Comparison of ENCODE assay signal across 10 cellular contexts in the genomic region with DNA sequence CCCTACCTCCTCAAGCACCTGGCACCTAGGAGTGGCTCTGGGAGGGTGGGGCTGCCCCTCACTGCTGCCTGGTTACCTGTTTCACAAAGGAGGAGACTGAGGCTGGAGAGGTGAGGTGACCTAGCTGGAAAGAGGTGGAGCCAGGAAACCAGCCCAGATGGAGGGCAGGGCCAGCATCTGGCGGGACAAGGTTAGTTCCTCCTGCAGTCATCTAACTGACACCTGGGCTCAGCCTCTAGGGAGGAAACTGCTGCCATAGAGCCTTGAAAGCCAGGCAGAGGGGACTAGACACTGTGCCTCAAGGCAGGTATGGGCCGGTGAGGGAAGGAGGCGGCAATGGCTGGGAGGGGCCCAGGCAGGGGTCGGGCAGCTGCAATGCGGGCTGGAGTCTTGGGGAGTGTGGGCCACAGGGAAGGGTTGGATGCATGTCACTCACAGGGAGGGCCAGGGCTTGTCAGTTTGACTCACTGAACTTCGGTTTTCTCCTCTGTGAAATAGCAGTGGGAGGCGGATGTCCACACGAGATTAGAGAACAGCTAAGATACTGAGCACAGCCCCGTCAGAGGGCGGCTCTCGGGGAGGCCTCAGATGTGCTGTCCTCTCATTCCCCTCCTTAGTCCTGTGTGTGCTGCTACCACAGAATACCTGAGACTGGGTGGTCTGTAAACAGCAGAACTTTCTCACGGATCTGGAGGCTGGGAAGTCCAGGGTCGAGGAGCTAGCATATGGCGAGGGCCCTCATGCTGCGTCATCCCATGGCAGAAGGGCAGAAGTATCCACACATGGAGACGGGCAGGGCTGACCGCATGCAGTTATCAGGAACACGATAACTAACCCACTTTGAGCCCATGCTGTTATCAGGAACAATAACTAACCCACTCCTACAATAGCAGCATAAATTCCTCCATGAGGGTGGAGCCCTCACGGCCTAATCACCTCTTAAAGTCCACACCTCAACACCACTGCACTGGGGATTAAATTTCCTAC. TPM values are rescaled to one million over a fixed set of nuclear protein-coding genes. Genes with fewer than 3 reads are reported as not detected.
A peak's percentile ranks its signal among the peaks of the same experiment; 100 is the strongest.
DNase-seq lines count a peak whose midpoint lies in the region; ATAC-seq and TF ChIP-seq lines count a peak whose summit lies in the region.
"Had no signal": no experiment of that assay in that cellular context is flagged by ENCODE, and none has a peak within 500 bp of the region (broad histone marks: within the 10 kb centered on the region; RNA-seq: fewer than 3 reads in every experiment).

No MANE protein-coding gene starts in this region.

- H3K27ac Mint-ChIP-seq in activated CD4-positive, alpha-beta T cell treated with anti-CD3 and anti-CD28 coated beads, Interleukin-2, amount 10 ng/mL, durations not matched to agents 7 days and 5 days = peak overlapping the region; percentile 90
- no peak overlapping the region for H3K27ac Mint-ChIP-seq in activated CD4-positive, alpha-beta T cell treated with anti-CD3 and anti-CD28 coated beads for 36 hours
- peak overlapping the region in 1 of 6 donors; percentile 19 for H3K27ac Mint-ChIP-seq in immature natural killer cell
- H3K27ac Mint-ChIP-seq: activated naive CD8-positive, alpha-beta T cell had no signal

- no peaks in the 10 kb centered on the region for H3K36me3 Mint-ChIP-seq in activated CD4-positive, alpha-beta T cell treated with anti-CD3 and anti-CD28 coated beads, Interleukin-2, amount 10 ng/mL, durations not matched to agents 7 days and 5 days (ENCODE audit: low read depth)
- no peaks in the 10 kb centered on the region for H3K36me3 Mint-ChIP-seq in activated CD4-positive, alpha-beta T cell treated with anti-CD3 and anti-CD28 coated beads for 36 hours (ENCODE audit: low read depth)
- no peaks in the 10 kb centered on the region for H3K36me3 Mint-ChIP-seq in immature natural killer cell
- H3K36me3 Mint-ChIP-seq: activated naive CD8-positive, alpha-beta T cell had no signal

- 49% methylated on average over 19 of the region's 19 CpGs; no CpG with 5 or more reads in 1 of the 2 donors for WGBS in transverse colon (ENCODE audit: low coverage in 1 of 2), 2 donors

- no peaks in the 10 kb centered on the region for H3K9me3 ChIP-seq in transverse colon

- DNase-seq in activated CD4-positive, alpha-beta T cell treated with anti-CD3 and anti-CD28 coated beads, Interleukin-2, amount 10 ng/mL, durations not matched to agents 7 days and 5 days = no peak
- DNase-seq in activated CD4-positive, alpha-beta T cell treated with anti-CD3 and anti-CD28 coated beads for 36 hours = no peak
- DNase-seq in SW480 (ENCODE audit: low spot score) = peak; percentile 73
- peak; percentile 39 for DNase-seq in kidney tubule cell (ENCODE audit: low spot score)
- DNase-seq in transverse colon = peak; percentile 79
- DNase-seq in SHP77 (lab: John Stamatoyannopoulos, UW) = no peak
- no peak for DNase-seq in immature natural killer cell
- DNase-seq: SIG-M5 had no signal

- H3K9me3 Mint-ChIP-seq in activated CD4-positive, alpha-beta T cell treated with anti-CD3 and anti-CD28 coated beads, Interleukin-2, amount 10 ng/mL, durations not matched to agents 7 days and 5 days = no peaks in the 10 kb centered on the region
- H3K9me3 Mint-ChIP-seq in activated CD4-positive, alpha-beta T cell treated with anti-CD3 and anti-CD28 coated beads for 36 hours (ENCODE audit: low read depth) = no peaks in the 10 kb centered on the region
- no peaks in the 10 kb centered on the region for H3K9me3 Mint-ChIP-seq in immature natural killer cell

- no peaks in the 10 kb centered on the region for H3K27me3 Mint-ChIP-seq in activated CD4-positive, alpha-beta T cell treated with anti-CD3 and anti-CD28 coated beads, Interleukin-2, amount 10 ng/mL, durations not matched to agents 7 days and 5 days
- no peaks in the 10 kb centered on the region for H3K27me3 Mint-ChIP-seq in activated CD4-positive, alpha-beta T cell treated with anti-CD3 and anti-CD28 coated beads for 36 hours
- H3K27me3 Mint-ChIP-seq in immature natural killer cell (ENCODE audit: low read depth in 3 of 3) = peaks cover 0 to 5% (median 4%) of the 10 kb centered on the region in 3 donors
- H3K27me3 Mint-ChIP-seq: activated naive CD8-positive, alpha-beta T cell had no signal

- no peak for TF ChIP-seq CTCF in transverse colon (IDR thresholded peaks at IDR 0.05)

- H3K4me3 Mint-ChIP-seq in activated CD4-positive, alpha-beta T cell treated with anti-CD3 and anti-CD28 coated beads, Interleukin-2, amount 10 ng/mL, durations not matched to agents 7 days and 5 days = no peak overlapping the region
- H3K4me3 Mint-ChIP-seq in activated CD4-positive, alpha-beta T cell treated with anti-CD3 and anti-CD28 coated beads for 36 hours = no peak overlapping the region
- H3K4me3 Mint-ChIP-seq in immature natural killer cell = no peak overlapping the region
- H3K4me3 Mint-ChIP-seq: activated naive CD8-positive, alpha-beta T cell had no signal

- ATAC-seq in activated CD4-positive, alpha-beta T cell treated with anti-CD3 and anti-CD28 coated beads for 36 hours = no peak
- no peak for ATAC-seq in HG03442 (IDR thresholded peaks at IDR 0.05; ENCODE audit: unreplicated experiment)

- POLR2A ChIA-PET in activated CD4-positive, alpha-beta T cell treated with anti-CD3 and anti-CD28 coated beads, Interleukin-2, amount 10 ng/mL, durations not matched to agents 7 days and 5 days (lab: Charles Lee) = no interaction called here
- POLR2A ChIA-PET in activated CD4-positive, alpha-beta T cell treated with anti-CD3 and anti-CD28 coated beads for 36 hours (lab: Charles Lee) = interaction anchor here (0.6 kb wide), 1 partner anchor 275 kb away, joined by 3 read pairs; no protein-coding TSS in a partner anchor

- no peaks in the 10 kb centered on the region for H3K36me3 ChIP-seq in transverse colon

- H3K27me3 ChIP-seq in transverse colon = no peaks in the 10 kb centered on the region

- peaks cover 21 to 58% (median 47%) of the 10 kb centered on the region in 4 donors for H3K4me1 ChIP-seq in transverse colon

- peak; percentile 47 for TF ChIP-seq POLR2A in transverse colon (IDR thresholded peaks at IDR 0.05)

- CTCF ChIA-PET in activated CD4-positive, alpha-beta T cell treated with anti-CD3 and anti-CD28 coated beads, Interleukin-2, amount 10 ng/mL, durations not matched to agents 7 days and 5 days (lab: Charles Lee) = interaction anchor here (0.6 kb wide), 1 partner anchor 661 kb away, joined by 3 read pairs; no protein-coding TSS in a partner anchor
- CTCF ChIA-PET in activated CD4-positive, alpha-beta T cell treated with anti-CD3 and anti-CD28 coated beads for 36 hours (lab: Charles Lee) = interaction anchor here (1.3 to 1.5 kb wide), 2 partner anchors 11 to 21 kb away, joined by 3 to 4 read pairs; no protein-coding TSS in a partner anchor

- H3K4me1 Mint-ChIP-seq in activated CD4-positive, alpha-beta T cell treated with anti-CD3 and anti-CD28 coated beads, Interleukin-2, amount 10 ng/mL, durations not matched to agents 7 days and 5 days = peaks cover 38% of the 10 kb centered on the region
- peaks cover 4% of the 10 kb centered on the region for H3K4me1 Mint-ChIP-seq in activated CD4-positive, alpha-beta T cell treated with anti-CD3 and anti-CD28 coated beads for 36 hours
- H3K4me1 Mint-ChIP-seq in immature natural killer cell = peaks cover 6 to 10% of the 10 kb centered on the region in 2 donors

- intact Hi-C loops in activated CD4-positive, alpha-beta T cell treated with anti-CD3 and anti-CD28 coated beads for 36 hours (cut with DNase I, micrococcal nuclease) = no loop called here
- intact Hi-C loops in transverse colon (cut with DNase I; ENCODE audit: low total_unique reads) = no loop called here

- in situ Hi-C loops in transverse colon (cut with MboI; ENCODE audit: low pct_ligation_motif_present in 1 of 4, low pct_unique_long_range_greater_than_20kb in 1 of 4, low sequenced_read_pairs in 3 of 4) = no loop called here

- H3K27ac ChIP-seq in transverse colon = peak overlapping the region; percentile 59 to 82 (median 75)

- no peak for TF ChIP-seq EP300 in transverse colon (IDR thresholded peaks at IDR 0.05; ENCODE audit: low read depth)

- H3K4me3 ChIP-seq in transverse colon = peak overlapping the region in 1 of 4 donors; percentile 5

RNA-seq across cellular contexts. Expression of gene MGAT3, which starts 16.1 kb away (rescaled TPM):
- total RNA-seq in activated CD4-positive, alpha-beta T cell treated with anti-CD3 and anti-CD28 coated beads, Interleukin-2, amount 10 ng/mL, durations not matched to agents 7 days and 5 days = 10 to 100 TPM; 12.8 to 15.5 TPM
- total RNA-seq in activated CD4-positive, alpha-beta T cell treated with anti-CD3 and anti-CD28 coated beads for 36 hours = under 1 TPM; 0.18 to 0.23 TPM
- 10 to 100 TPM in 1 of 4 donors, 1 to 10 TPM in 3; 1.2 to 10.1 (median 5.2) TPM for total RNA-seq in transverse colon
- polyA plus RNA-seq in immature natural killer cell = not detected

RNA-seq across cellular contexts. Expression of gene MIEF1, which starts 29.2 kb away (rescaled TPM):
- total RNA-seq in activated CD4-positive, alpha-beta T cell treated with anti-CD3 and anti-CD28 coated beads, Interleukin-2, amount 10 ng/mL, durations not matched to agents 7 days and 5 days = 10 to 100 TPM; 34.8 to 40.0 TPM
- total RNA-seq in activated CD4-positive, alpha-beta T cell treated with anti-CD3 and anti-CD28 coated beads for 36 hours = 10 to 100 TPM; 43.2 to 44.9 TPM
- total RNA-seq in transverse colon = 10 to 100 TPM; 11.5 to 31.0 (median 25.6) TPM
- polyA plus RNA-seq in immature natural killer cell = 10 to 100 TPM; 13.8 to 30.5 (median 18.4) TPM

RNA-seq across cellular contexts. Expression of gene ATF4, which starts 47.5 kb away (rescaled TPM):
- 100 to 1,000 TPM; 372 to 437 TPM for total RNA-seq in activated CD4-positive, alpha-beta T cell treated with anti-CD3 and anti-CD28 coated beads, Interleukin-2, amount 10 ng/mL, durations not matched to agents 7 days and 5 days
- 100 to 1,000 TPM; 580 to 680 TPM for total RNA-seq in activated CD4-positive, alpha-beta T cell treated with anti-CD3 and anti-CD28 coated beads for 36 hours
- total RNA-seq in transverse colon = 100 to 1,000 TPM; 262 to 566 (median 339) TPM
- 100 to 1,000 TPM in 1 of 3 donors, 10 to 100 TPM in 2; 48.9 to 113 (median 69.4) TPM for polyA plus RNA-seq in immature natural killer cell

RNA-seq across cellular contexts. Expression of gene RPS19BP1, which starts 59.7 kb away (rescaled TPM):
- 10 to 100 TPM; 51.8 to 69.3 TPM for total RNA-seq in activated CD4-positive, alpha-beta T cell treated with anti-CD3 and anti-CD28 coated beads, Interleukin-2, amount 10 ng/mL, durations not matched to agents 7 days and 5 days
- 10 to 100 TPM; 42.8 to 68.8 TPM for total RNA-seq in activated CD4-positive, alpha-beta T cell treated with anti-CD3 and anti-CD28 coated beads for 36 hours
- 100 to 1,000 TPM in 2 of 4 donors, 10 to 100 TPM in 2; 20.5 to 153 (median 97.8) TPM for total RNA-seq in transverse colon
- 100 to 1,000 TPM; 139 to 239 (median 180) TPM for polyA plus RNA-seq in immature natural killer cell

Comparison
In these comparisons a context has a peak if more than half of its experiments do, and no peak if none do; other contexts are left out.
1. DNase-seq: peak in SW480 (single experiment), kidney tubule cell (single experiment) and transverse colon (single experiment); none in activated CD4-positive, alpha-beta T cell treated with anti-CD3 and anti-CD28 coated beads, Interleukin-2, amount 10 ng/mL, durations not matched to agents 7 days and 5 days (single experiment), activated CD4-positive, alpha-beta T cell treated with anti-CD3 and anti-CD28 coated beads for 36 hours (single experiment), SHP77 (0 of 2) and immature natural killer cell (0 of 3).